ENCODE assay signal across 10 cellular contexts in the genomic region with DNA sequence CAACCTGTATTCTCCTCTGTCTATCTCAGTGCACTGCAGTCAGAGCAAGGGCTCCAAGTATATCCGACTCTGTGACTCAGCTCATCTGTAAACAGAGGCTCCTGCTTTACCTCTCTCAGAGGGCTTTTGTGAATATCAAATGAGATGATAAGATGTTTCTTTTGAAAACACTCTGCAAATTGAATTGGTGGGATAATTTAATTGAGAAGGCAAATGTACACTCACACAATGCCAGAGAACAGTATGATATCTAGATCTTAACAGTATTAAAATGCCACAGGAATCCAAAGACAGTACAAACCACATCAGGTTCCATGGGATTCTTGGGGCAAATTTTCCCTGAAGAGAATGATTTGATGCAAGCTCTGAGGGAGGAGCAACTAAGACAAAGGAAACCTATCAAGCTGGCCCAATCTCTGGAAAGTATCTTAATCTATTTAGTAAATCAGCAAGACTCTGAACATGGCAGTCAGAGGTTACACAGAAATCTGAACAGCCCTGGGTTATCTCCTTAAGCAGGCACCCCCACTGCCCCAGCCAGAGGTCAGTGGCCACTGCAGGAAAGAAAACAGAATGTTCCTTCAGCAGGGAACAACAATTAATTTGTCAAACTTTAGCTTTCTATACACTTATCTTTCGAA. TPM values are rescaled to one million over a fixed set of nuclear protein-coding genes. Genes with fewer than 3 reads are reported as not detected.
DNase-seq lines count a peak whose midpoint lies in the region; ATAC-seq and TF ChIP-seq lines count a peak whose summit lies in the region.
"Had no signal": no experiment of that assay in that cellular context is flagged by ENCODE, and none has a peak within 500 bp of the region (broad histone marks: within the 10 kb centered on the region; RNA-seq: fewer than 3 reads in every experiment).

No MANE protein-coding gene starts in this region.

- H3K9me3 ChIP-seq in endocrine pancreas (ENCODE audit: control insufficient read depth, low read length) = no peaks in the 10 kb centered on the region
- no peaks in the 10 kb centered on the region for H3K9me3 ChIP-seq in neural progenitor cell (ENCODE audit: low read depth)

- peaks cover 28% of the 10 kb centered on the region for H3F3A ChIP-seq in neural progenitor cell (ENCODE audit: low read depth)

- H3K4me3 ChIP-seq in endocrine pancreas (ENCODE audit: control insufficient read depth, insufficient read depth, low read length) = peak overlapping the region; percentile 40
- H3K4me3 ChIP-seq in neural progenitor cell = no peak overlapping the region
- H3K4me3 ChIP-seq: skin epidermis had no signal

- H3K4me2 ChIP-seq in neural progenitor cell = peak overlapping the region; percentile 20

- H3K27me3 Mint-ChIP-seq in neural progenitor cell (ENCODE audit: insufficient read depth, low read depth) = peaks cover 2% of the 10 kb centered on the region

- H3K4me1 Mint-ChIP-seq in neural progenitor cell = peaks cover 55% of the 10 kb centered on the region

- peaks cover 12% of the 10 kb centered on the region for H3K4me1 ChIP-seq in endocrine pancreas (ENCODE audit: control insufficient read depth, insufficient read depth, low read length)
- H3K4me1 ChIP-seq in neural progenitor cell = peaks cover 42% of the 10 kb centered on the region

- H3K9ac ChIP-seq in endocrine pancreas (ENCODE audit: control insufficient read depth, insufficient read depth, low read length) (peak overlapping the region; percentile 17), neural progenitor cell (no peak overlapping the region)

- H3K27ac Mint-ChIP-seq in neural progenitor cell = peak overlapping the region; percentile 95
- H3K27ac Mint-ChIP-seq: HFFc6 had no signal

- H3K27me3 ChIP-seq in endocrine pancreas (ENCODE audit: control insufficient read depth, insufficient read depth, low read length) (no peaks in the 10 kb centered on the region), neural progenitor cell (no peaks in the 10 kb centered on the region)

- peaks cover 19% of the 10 kb centered on the region for H4K20me1 ChIP-seq in neural progenitor cell (ENCODE audit: low read depth)

- no peak for ATAC-seq in stimulated activated naive CD8-positive, alpha-beta T cell treated with anti-CD3 and anti-CD28 coated beads, Interleukin-15, Interleukin-2, amounts not matched to agents 100 U/mL and 50 U/mL, for 24 hours

- peaks cover 2% of the 10 kb centered on the region for H3K36me3 Mint-ChIP-seq in neural progenitor cell

- peak overlapping the region; percentile 72 for H3K4me3 Mint-ChIP-seq in neural progenitor cell
- H3K4me3 Mint-ChIP-seq: HFFc6 had no signal

- H3K27ac ChIP-seq in neural progenitor cell = no peak overlapping the region

- H3K9me3 Mint-ChIP-seq in neural progenitor cell = no peaks in the 10 kb centered on the region
- H3K9me3 Mint-ChIP-seq: HFFc6 had no signal

- no peaks in the 10 kb centered on the region for H3K79me2 ChIP-seq in neural progenitor cell (ENCODE audit: low read depth)

- no peak overlapping the region for H2AFZ ChIP-seq in neural progenitor cell (replicated peaks)

- H3K36me3 ChIP-seq in endocrine pancreas (ENCODE audit: control insufficient read depth, insufficient read depth, low read length) (no peaks in the 10 kb centered on the region), neural progenitor cell (no peaks in the 10 kb centered on the region)

- TF ChIP-seq CTCF in neural progenitor cell (IDR thresholded peaks at IDR 0.05) = no peak

- DNase-seq in DMS53 treated with DMSO at 0.1 percent for 48 hours (lab: John Stamatoyannopoulos, UW; ENCODE audit: unreplicated experiment) (peak; percentile 89), NCI-H82 treated with DMSO at 0.1 percent for 48 hours (lab: John Stamatoyannopoulos, UW; ENCODE audit: unreplicated experiment) (peak; percentile 15), neural progenitor cell (ENCODE audit: low spot score) (peak; percentile 19), HuH-7.5 (ENCODE audit: low spot score) (no peak), activated gamma-delta T cell (lab: John Stamatoyannopoulos, UW) (no peak), Kasumi-1 (lab: John Stamatoyannopoulos, UW) (no peak)
- no peak for DNase-seq in stimulated activated naive CD8-positive, alpha-beta T cell treated with anti-CD3 and anti-CD28 coated beads, Interleukin-15, Interleukin-2, amounts not matched to agents 100 U/mL and 50 U/mL, for 24 hours
- DNase-seq: HFFc6 had no signal

RNA-seq across cellular contexts. Expression of gene DOCK4, which starts 45.9 kb away (rescaled TPM):
- 9.6 and 11.4 TPM in 2 replicates for total RNA-seq in neural progenitor cell (ENCODE audit: low replicate concordance)

RNA-seq across cellular contexts. Expression of gene ZNF277, which starts 46.2 kb away (rescaled TPM):
- total RNA-seq in neural progenitor cell (ENCODE audit: low replicate concordance) = 31.9 and 55.5 TPM in 2 replicates

Comparison
In these comparisons a context has a peak if more than half of its experiments do, and no peak if none do; other contexts are left out.
1. DNase-seq: peak in DMS53 treated with DMSO at 0.1 percent for 48 hours (single experiment), NCI-H82 treated with DMSO at 0.1 percent for 48 hours (single experiment) and neural progenitor cell (single experiment); none in stimulated activated naive CD8-positive, alpha-beta T cell treated with anti-CD3 and anti-CD28 coated beads, Interleukin-15, Interleukin-2, amounts not matched to agents 100 U/mL and 50 U/mL, for 24 hours (single experiment), HuH-7.5 (single experiment), activated gamma-delta T cell (single experiment) and Kasumi-1 (0 of 2).